Comparison of ENCODE assay signal across 16 cellular contexts in genomic region chr13:110723598-110723997, GRCh38.
"Had no signal": no experiment of that assay in that cellular context is flagged by ENCODE, and none has a peak within 500 bp of the region (broad histone marks: within the 10 kb centered on the region; RNA-seq: fewer than 3 reads in every experiment).

No MANE protein-coding gene starts in this region.

- H3K4me3 Mint-ChIP-seq: activated CD4-positive, alpha-beta memory T cell treated with anti-CD3 and anti-CD28 coated beads for 36 hours; activated T-helper 1 cell treated with anti-CD3 and anti-CD28 coated beads, Interleukin-12 subunit alpha, Interleukin-12 subunit beta, Interleukin-2, Interleukin-4 antibody, amounts not matched to agents 30 ng/mL and 10 ng/mL and 1 ng/mL, durations not matched to agents 14 hours and 24 hours and 36 hours; neural progenitor cell; T-helper 17 cell had no signal

- H3K36me3 ChIP-seq: pancreas had no signal

- H3K27me3 ChIP-seq: foreskin keratinocyte, heart left ventricle, neural progenitor cell, pancreas, stomach had no signal

- H3K27me3 Mint-ChIP-seq: activated CD4-positive, alpha-beta memory T cell treated with anti-CD3 and anti-CD28 coated beads for 36 hours; T-helper 17 cell had no signal

- H3K9me3 ChIP-seq: heart left ventricle, pancreas, stomach had no signal

- H3K27ac ChIP-seq: foreskin keratinocyte, heart left ventricle, pancreas, stomach had no signal

- H3K4me1 ChIP-seq: foreskin keratinocyte, neural progenitor cell had no signal

- DNase-seq: activated CD4-positive, alpha-beta memory T cell treated with anti-CD3 and anti-CD28 coated beads for 36 hours; activated CD4-positive, CD25-positive, alpha-beta regulatory T cell treated with anti-CD3 and anti-CD28 coated beads, Interleukin-2, amount 50 U/mL, for 72 hours; activated CD8-positive, alpha-beta memory T cell treated with anti-CD3 and anti-CD28 coated beads, Interleukin-2, amount 50 U/mL, for 4 hours; activated naive CD4-positive, alpha-beta T cell treated with Interleukin-2 at 50 U/mL for 16 hours; amygdala; heart left ventricle; mammary epithelial cell; pancreas; stimulated activated CD4-positive, alpha-beta T cell treated with anti-CD3 and anti-CD28 coated beads, Interleukin-4, amount 100 ng/mL, for 1 hour; stimulated activated CD8-positive, alpha-beta memory T cell treated with anti-CD3 and anti-CD28 coated beads, Interleukin-4, amount 100 ng/mL, for 48 hours; stomach; T-helper 17 cell had no signal

- H3K9me3 Mint-ChIP-seq: activated CD4-positive, alpha-beta memory T cell treated with anti-CD3 and anti-CD28 coated beads for 36 hours; activated T-helper 1 cell treated with anti-CD3 and anti-CD28 coated beads, Interleukin-12 subunit alpha, Interleukin-12 subunit beta, Interleukin-2, Interleukin-4 antibody, amounts not matched to agents 30 ng/mL and 10 ng/mL and 1 ng/mL, durations not matched to agents 14 hours and 24 hours and 36 hours; neural progenitor cell had no signal

- ATAC-seq: heart left ventricle, left lobe of liver, pancreas, T-helper 17 cell had no signal

- H3K27ac Mint-ChIP-seq: activated CD4-positive, alpha-beta memory T cell treated with anti-CD3 and anti-CD28 coated beads for 36 hours; activated T-helper 1 cell treated with anti-CD3 and anti-CD28 coated beads, Interleukin-12 subunit alpha, Interleukin-12 subunit beta, Interleukin-2, Interleukin-4 antibody, amounts not matched to agents 30 ng/mL and 10 ng/mL and 1 ng/mL, durations not matched to agents 14 hours and 24 hours and 36 hours; neural progenitor cell; T-helper 17 cell had no signal

- H3K4me3 ChIP-seq: heart left ventricle, neural progenitor cell, pancreas, stomach had no signal
